ENCODE assay signal across 24 cellular contexts in genomic region chr2:225086915-225087314, GRCh38.
"Had no signal": no experiment of that assay in that cellular context is flagged by ENCODE, and none has a peak within 500 bp of the region (broad histone marks: within the 10 kb centered on the region; RNA-seq: fewer than 3 reads in every experiment).

No MANE protein-coding gene starts in this region.

- H3K27ac ChIP-seq: ascending aorta, brain microvascular endothelial cell, gastroesophageal sphincter, hepatocyte, left ventricle myocardium inferior, right atrium auricular region, spleen, suprapubic skin, tibial nerve had no signal

- H3K9me3 ChIP-seq: ascending aorta, gastroesophageal sphincter, left ventricle myocardium inferior, right atrium auricular region, spleen, suprapubic skin, tibial nerve had no signal

- H3K4me3 ChIP-seq: ascending aorta, gastroesophageal sphincter, hepatocyte, left ventricle myocardium inferior, lung, right atrium auricular region, spleen, suprapubic skin, tibial nerve had no signal

- H3K27me3 Mint-ChIP-seq: activated naive CD4-positive, alpha-beta T cell treated with anti-CD3 and anti-CD28 coated beads, Interleukin-2, amount 50 U/mL, for 24 hours had no signal

- DNase-seq: activated CD4-positive, alpha-beta T cell treated with anti-CD3 and anti-CD28 coated beads, Interleukin-2, amount 50 U/mL, for 1 hour; activated CD4-positive, CD25-positive, alpha-beta regulatory T cell treated with anti-CD3 and anti-CD28 coated beads, Interleukin-2, amount 50 U/mL, for 72 hours; activated T-cell treated with anti-CD3 and anti-CD28 coated beads, Interleukin-2, amount 50 U/mL, for 1 hour; brain microvascular endothelial cell; cortex of kidney; effector memory CD8-positive, alpha-beta T cell; islet precursor cell; left ventricle myocardium inferior; mesendoderm; occipital lobe; spleen; stimulated activated naive CD4-positive, alpha-beta T cell; SW 1271; T-helper 2 cell had no signal

- H3K27me3 ChIP-seq: ascending aorta, brain microvascular endothelial cell, gastroesophageal sphincter, hepatocyte, right atrium auricular region, spleen, suprapubic skin, tibial nerve had no signal

- ATAC-seq: effector memory CD8-positive, alpha-beta T cell; gastroesophageal sphincter had no signal

- H3K27ac Mint-ChIP-seq: activated naive CD4-positive, alpha-beta T cell treated with anti-CD3 and anti-CD28 coated beads, Interleukin-2, amount 50 U/mL, for 24 hours; activated T-helper 2 cell treated with anti-CD3 and anti-CD28 coated beads, Interferon-gamma antibody, Interleukin-2, Interleukin-4, amounts not matched to agents 10 μg/mL and 5 μg/mL and 100 μg/mL, durations not matched to agents 14 hours and 24 hours and 36 hours; effector memory CD8-positive, alpha-beta T cell had no signal

- H3K4me1 Mint-ChIP-seq: neural crest cell had no signal

- H3K4me1 ChIP-seq: ascending aorta, gastroesophageal sphincter, left ventricle myocardium inferior, right atrium auricular region, spleen, suprapubic skin, tibial nerve had no signal

- H3K4me3 Mint-ChIP-seq: activated naive CD4-positive, alpha-beta T cell treated with anti-CD3 and anti-CD28 coated beads, Interleukin-2, amount 50 U/mL, for 24 hours; effector memory CD8-positive, alpha-beta T cell; neural crest cell had no signal

- H3K36me3 Mint-ChIP-seq: activated naive CD4-positive, alpha-beta T cell treated with anti-CD3 and anti-CD28 coated beads, Interleukin-2, amount 50 U/mL, for 24 hours had no signal

- H3K9me3 Mint-ChIP-seq: activated naive CD4-positive, alpha-beta T cell treated with anti-CD3 and anti-CD28 coated beads, Interleukin-2, amount 50 U/mL, for 24 hours; activated T-helper 2 cell treated with anti-CD3 and anti-CD28 coated beads, Interferon-gamma antibody, Interleukin-2, Interleukin-4, amounts not matched to agents 10 μg/mL and 5 μg/mL and 100 μg/mL, durations not matched to agents 14 hours and 24 hours and 36 hours; effector memory CD8-positive, alpha-beta T cell had no signal

- H2AFZ ChIP-seq: hepatocyte had no signal

- H3K4me2 ChIP-seq: hepatocyte had no signal

- H3K79me2 ChIP-seq: hepatocyte had no signal

- H3K36me3 ChIP-seq: ascending aorta, brain microvascular endothelial cell, gastroesophageal sphincter, left ventricle myocardium inferior, right atrium auricular region, spleen, suprapubic skin, tibial nerve had no signal
